1 cellular context compared by ENCODE assay signal in genomic region chr1:83807792-83808191, GRCh38.
TF ChIP-seq lines count a peak whose summit lies in the region.

No MANE protein-coding gene starts in this region.

TF ChIP-seq in SK-N-SH treated with all-trans-retinoic acid at 6 μM for 48 hours, 23 proteins besides CTCF, POLR2A, EP300 and RAD21 (continued from another document):
- TF ChIP-seq, protein P1, sequence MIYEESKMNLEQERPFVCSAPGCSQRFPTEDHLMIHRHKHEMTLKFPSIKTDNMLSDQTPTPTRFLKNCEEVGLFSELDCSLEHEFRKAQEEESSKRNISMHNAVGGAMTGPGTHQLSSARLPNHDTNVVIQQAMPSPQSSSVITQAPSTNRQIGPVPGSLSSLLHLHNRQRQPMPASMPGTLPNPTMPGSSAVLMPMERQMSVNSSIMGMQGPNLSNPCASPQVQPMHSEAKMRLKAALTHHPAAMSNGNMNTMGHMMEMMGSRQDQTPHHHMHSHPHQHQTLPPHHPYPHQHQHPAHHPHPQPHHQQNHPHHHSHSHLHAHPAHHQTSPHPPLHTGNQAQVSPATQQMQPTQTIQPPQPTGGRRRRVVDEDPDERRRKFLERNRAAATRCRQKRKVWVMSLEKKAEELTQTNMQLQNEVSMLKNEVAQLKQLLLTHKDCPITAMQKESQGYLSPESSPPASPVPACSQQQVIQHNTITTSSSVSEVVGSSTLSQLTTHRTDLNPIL (CRISPR knock-in tag; IDR thresholded peaks at IDR 0.05; ENCODE audit: low read depth): no peak
- TF ChIP-seq ISL1 (CRISPR knock-in tag; IDR thresholded peaks at IDR 0.05): no peak
- TF ChIP-seq ESRRG (CRISPR knock-in tag; IDR thresholded peaks at IDR 0.05): no peak
- no peak for TF ChIP-seq TCF4 (CRISPR knock-in tag; IDR thresholded peaks at IDR 0.05; ENCODE audit: borderline replicate concordance)
- TF ChIP-seq ZNF70 (CRISPR knock-in tag; IDR thresholded peaks at IDR 0.05): no peak
